ENCODE assay signal across 8 cellular contexts in the genomic region with DNA sequence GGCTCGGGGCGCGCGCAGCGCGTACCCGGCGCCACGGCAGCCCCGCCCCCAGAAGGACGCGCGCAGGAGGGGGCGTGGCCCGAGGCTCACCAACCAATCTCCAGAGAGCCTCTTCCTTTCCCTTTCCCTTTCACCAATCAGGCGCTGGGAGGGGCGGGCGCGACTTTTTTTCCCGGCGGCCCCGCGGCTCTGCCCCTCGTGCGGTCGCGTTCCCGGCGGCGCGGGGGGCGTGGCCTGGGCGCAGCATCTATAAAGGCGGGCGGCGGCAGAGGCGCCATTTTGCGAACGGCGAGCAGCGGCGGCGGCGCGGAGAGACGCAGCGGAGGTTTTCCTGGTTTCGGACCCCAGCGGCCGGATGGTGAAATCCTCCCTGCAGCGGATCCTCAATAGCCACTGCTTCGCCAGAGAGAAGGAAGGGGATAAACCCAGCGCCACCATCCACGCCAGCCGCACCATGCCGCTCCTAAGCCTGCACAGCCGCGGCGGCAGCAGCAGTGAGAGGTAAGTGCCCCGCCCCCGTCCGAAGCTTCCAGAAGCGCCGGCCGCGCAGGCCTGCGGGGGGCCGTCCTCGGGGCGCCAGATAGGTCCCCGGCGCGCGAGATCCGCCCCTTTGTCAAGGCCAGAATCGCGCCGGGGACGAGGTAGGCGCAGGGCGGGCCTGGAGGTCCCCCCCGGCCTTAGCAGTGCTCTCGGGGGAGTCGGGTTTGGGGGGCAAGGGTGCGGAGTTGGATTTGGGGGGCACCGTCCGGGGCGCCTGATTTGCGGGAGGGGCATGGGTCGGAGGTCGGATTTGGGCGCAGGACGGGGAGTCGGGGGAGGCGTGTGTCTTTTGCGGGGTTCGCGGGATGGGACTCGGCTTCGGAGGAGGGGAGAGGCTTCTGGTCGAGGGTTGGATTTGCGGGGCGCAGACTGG. TPM values are rescaled to one million over a fixed set of nuclear protein-coding genes. Genes with fewer than 3 reads are reported as not detected.
DNase-seq lines count a peak whose midpoint lies in the region; ATAC-seq and TF ChIP-seq lines count a peak whose summit lies in the region.

No MANE protein-coding gene starts in this region.

- H3K4me3 Mint-ChIP-seq in T-helper 17 cell, result peak overlapping the region; percentile 92

- H3K4me1 ChIP-seq in right cardiac atrium (ENCODE audit: control insufficient read depth, insufficient read depth, low read length) (no peaks in the 10 kb centered on the region), vagina (peaks cover 48% of the 10 kb centered on the region)

- TF ChIP-seq POLR2A in vagina (IDR thresholded peaks at IDR 0.05), result peak; percentile 92 to 100

- H3K36me3 Mint-ChIP-seq in T-helper 17 cell (ENCODE audit: low read depth), result peaks cover 5% of the 10 kb centered on the region

- intact Hi-C loops in right cardiac atrium (cut with DNase I) (loop anchor here in 3 of 4 donors (5.0 kb wide), 3 partner anchors 32 to 112 kb away; a partner anchor contains a TSS), vagina (cut with DNase I) (loop anchor here (1.0 to 5.0 kb wide), 2 partner anchors 33 to 107 kb away; a partner anchor contains a TSS)

- H3K27ac ChIP-seq in right cardiac atrium (ENCODE audit: low read length) (peak overlapping the region; percentile 96), vagina (peak overlapping the region; percentile 99)

- ATAC-seq in HG02852 (IDR thresholded peaks at IDR 0.05; ENCODE audit: unreplicated experiment), result peak; percentile 58
- ATAC-seq in T-helper 17 cell, result peak; percentile 85
- peak; percentile 90 to 91 for ATAC-seq in right cardiac atrium

- TF ChIP-seq CTCF in GM12875 (IDR thresholded peaks at IDR 0.05; ENCODE audit: borderline replicate concordance, insufficient read depth, low read depth, low read length) (peak; percentile 28; the same call in 1 of the 2 replicates), vagina (IDR thresholded peaks at IDR 0.05) (peak in 1 of 3 experiments; percentile 55)

- H3K27ac Mint-ChIP-seq in T-helper 17 cell, result peak overlapping the region; percentile 94

- H3K27me3 ChIP-seq in right cardiac atrium (ENCODE audit: control insufficient read depth, insufficient read depth) (no peaks in the 10 kb centered on the region), vagina (no peaks in the 10 kb centered on the region)

- peaks cover 29% of the 10 kb centered on the region for H3K4me1 Mint-ChIP-seq in T-helper 17 cell

- H3K9me3 ChIP-seq in T-helper 17 cell (ENCODE audit: control insufficient read depth, low read length, poor library complexity, severe bottlenecking) (no peaks in the 10 kb centered on the region), right cardiac atrium (ENCODE audit: control insufficient read depth, low read length) (no peaks in the 10 kb centered on the region), vagina (no peaks in the 10 kb centered on the region)

- WGBS in right cardiac atrium, result under 1% methylated on average over 103 of the region's 103 CpGs

- peaks cover 0 to 22% of the 10 kb centered on the region in 2 donors for H3K36me3 ChIP-seq in vagina

- DNase-seq in NCI-H1694 treated with DMSO at 0.1 percent for 48 hours (lab: John Stamatoyannopoulos, UW) (peak; percentile 82), T-helper 17 cell (peak; percentile 97 to 99 (median 99)), anterior cingulate cortex (lab: John Stamatoyannopoulos, UW) (peak; percentile 73 to 99 (median 96)), right cardiac atrium (peak; percentile 98 to 100 (median 99)), putamen (ENCODE audit: low spot score) (peak; percentile 96), vagina (ENCODE audit: extremely low spot score in 2 of 2) (peak in 1 of 2 donors; percentile 95)

- H3K27me3 Mint-ChIP-seq in T-helper 17 cell, result no peaks in the 10 kb centered on the region

- H3K4me3 ChIP-seq in GM12875 (ENCODE audit: low read depth, low read length) (peak overlapping the region; percentile 99), right cardiac atrium (ENCODE audit: low read length) (peak overlapping the region; percentile 83), vagina (peak overlapping the region; percentile 99 to 100)

RNA-seq across cellular contexts. Expression of a gene that starts 12.5 kb away (rescaled TPM):
- total RNA-seq in T-helper 17 cell (not detected), right cardiac atrium (1 to 10 TPM; 1.0 to 3.1 (median 1.7) TPM), vagina (2.0 TPM)
- polyA plus RNA-seq in right cardiac atrium, result 0.84 TPM

RNA-seq across cellular contexts. Expression of a gene that starts 13.3 kb away (rescaled TPM):
- total RNA-seq in T-helper 17 cell, result 1 to 10 TPM in 1 of 2 donors, under 1 TPM in 1; 0.55 to 1.0 TPM
- total RNA-seq in right cardiac atrium, result not detected
- 0.75 TPM for polyA plus RNA-seq in right cardiac atrium
- total RNA-seq in vagina, result not detected

RNA-seq across cellular contexts. Expression of a gene that starts 20.4 kb away (rescaled TPM):
- total RNA-seq in T-helper 17 cell, result 1 to 10 TPM in 1 of 2 donors, under 1 TPM in 1; 0.50 to 2.7 TPM
- total RNA-seq in right cardiac atrium, result 1 to 10 TPM in 2 of 4 donors, under 1 TPM in 2; 0.31 to 1.6 (median 1.1) TPM
- 0.36 TPM for polyA plus RNA-seq in right cardiac atrium
- total RNA-seq in vagina, result 2.7 TPM

RNA-seq across cellular contexts. Expression of a gene that starts 32.9 kb away (rescaled TPM):
- total RNA-seq in T-helper 17 cell (100 to 1,000 TPM; 119 to 135 TPM), right cardiac atrium (10 to 100 TPM; 30.0 to 34.9 (median 33.1) TPM), vagina (71.2 TPM)
- 26.4 TPM for polyA plus RNA-seq in right cardiac atrium

RNA-seq across cellular contexts. Expression of a gene that starts 33.4 kb away (rescaled TPM):
- total RNA-seq in T-helper 17 cell (10 to 100 TPM; 38.6 to 40.2 TPM), right cardiac atrium (10 to 100 TPM; 39.9 to 51.8 (median 45.8) TPM), vagina (30.7 TPM)
- 65.2 TPM for polyA plus RNA-seq in right cardiac atrium
